ENCODE assay signal across 17 cellular contexts in genomic region chr13:98026457-98026857, GRCh38.
DNase-seq lines count a peak whose midpoint lies in the region; FAIRE-seq and TF ChIP-seq lines count a peak whose summit lies in the region.
"Had no signal": no experiment of that assay in that cellular context is flagged by ENCODE, and none has a peak within 500 bp of the region (broad histone marks: within the 10 kb centered on the region; RNA-seq: fewer than 3 reads in every experiment).

No MANE protein-coding gene starts in this region.

- H3K9me3 Mint-ChIP-seq in nephron progenitor cell: no peaks in the 10 kb centered on the region
- H3K9me3 Mint-ChIP-seq: activated naive CD4-positive, alpha-beta T cell treated with anti-CD3 and anti-CD28 coated beads, Interleukin-2, amount 50 U/mL, for 72 hours; CD4-positive, CD25-positive, alpha-beta regulatory T cell; natural killer cell treated with Interleukin-12 subunit alpha and Interleukin-12 subunit beta and Interleukin-15 and Interleukin-18, amount 100 ng/mL, for 72 hours had no signal

- H3K27me3 Mint-ChIP-seq in nephron progenitor cell (ENCODE audit: low read depth, poor library complexity): no peaks in the 10 kb centered on the region
- H3K27me3 Mint-ChIP-seq: activated CD8-positive, alpha-beta memory T cell treated with anti-CD3 and anti-CD28 coated beads, Interleukin-2, amount 10 ng/mL, durations not matched to agents 7 days and 5 days; CD4-positive, CD25-positive, alpha-beta regulatory T cell; natural killer cell treated with Interleukin-12 subunit alpha and Interleukin-12 subunit beta and Interleukin-15 and Interleukin-18, amount 100 ng/mL, for 72 hours had no signal

- peaks cover 25% of the 10 kb centered on the region for H3K36me3 Mint-ChIP-seq in nephron progenitor cell (ENCODE audit: low read depth)

- no peak for TF ChIP-seq POLR2A in H54 (IDR thresholded peaks at IDR 0.05; ENCODE audit: low read depth, low read length)
- no peak for TF ChIP-seq POLR2A in GM12891 (IDR thresholded peaks at IDR 0.05; ENCODE audit: low read depth, low read length)

- no peak overlapping the region for H3K4me3 ChIP-seq in fibroblast of pulmonary artery (replicated peaks; ENCODE audit: low read depth, low read length)
- H3K4me3 ChIP-seq: smooth muscle cell, suprapubic skin had no signal

- H3K4me3 Mint-ChIP-seq in nephron progenitor cell: no peak overlapping the region
- H3K4me3 Mint-ChIP-seq: activated CD8-positive, alpha-beta memory T cell treated with anti-CD3 and anti-CD28 coated beads, Interleukin-2, amount 10 ng/mL, durations not matched to agents 7 days and 5 days; CD4-positive, CD25-positive, alpha-beta regulatory T cell; natural killer cell treated with Interleukin-12 subunit alpha and Interleukin-12 subunit beta and Interleukin-15 and Interleukin-18, amount 100 ng/mL, for 72 hours had no signal

- DNase-seq in H54 (ENCODE audit: insufficient read length, low spot score): no peak
- peak; percentile 53 for DNase-seq in NCI-H146 treated with DMSO at 0.1 percent for 48 hours (lab: John Stamatoyannopoulos, UW; ENCODE audit: unreplicated experiment)
- DNase-seq in fibroblast of pulmonary artery (ENCODE audit: low read depth): peak; percentile 31
- no peak for DNase-seq in nephron progenitor cell
- no peak for DNase-seq in GM12891 (ENCODE audit: insufficient read length, low spot score)
- DNase-seq in UCSD-AML1 (lab: John Stamatoyannopoulos, UW; ENCODE audit: unreplicated experiment): no peak
- no peak for DNase-seq in SKM-1 (lab: John Stamatoyannopoulos, UW; ENCODE audit: unreplicated experiment)
- DNase-seq: activated CD8-positive, alpha-beta memory T cell treated with anti-CD3 and anti-CD28 coated beads, Interleukin-2, amount 10 ng/mL, durations not matched to agents 7 days and 5 days; CD4-positive, CD25-positive, alpha-beta regulatory T cell; NCI-H510A treated with DMSO at 0.1 percent for 48 hours had no signal

- H3K4me1 Mint-ChIP-seq in nephron progenitor cell: peaks cover 14% of the 10 kb centered on the region
- H3K4me1 Mint-ChIP-seq: activated CD8-positive, alpha-beta memory T cell treated with anti-CD3 and anti-CD28 coated beads, Interleukin-2, amount 10 ng/mL, durations not matched to agents 7 days and 5 days; CD4-positive, CD25-positive, alpha-beta regulatory T cell had no signal

- no peak for TF ChIP-seq CTCF in fibroblast of pulmonary artery (IDR thresholded peaks at IDR 0.05; ENCODE audit: low read length, missing control alignments)
- TF ChIP-seq CTCF in nephron progenitor cell (IDR thresholded peaks at IDR 0.05): no peak

- peak; percentile 41 for FAIRE-seq in H54 (lab: Jason Lieb, UNC)
- FAIRE-seq in GM12891 (lab: Jason Lieb, UNC): no peak
- FAIRE-seq: G401.6, GM18507, TTC549 had no signal

- H3K27ac Mint-ChIP-seq in nephron progenitor cell: peak overlapping the region; percentile 44
- H3K27ac Mint-ChIP-seq: activated CD8-positive, alpha-beta memory T cell treated with anti-CD3 and anti-CD28 coated beads, Interleukin-2, amount 10 ng/mL, durations not matched to agents 7 days and 5 days; activated naive CD4-positive, alpha-beta T cell treated with anti-CD3 and anti-CD28 coated beads, Interleukin-2, amount 50 U/mL, for 72 hours; natural killer cell treated with Interleukin-12 subunit alpha and Interleukin-12 subunit beta and Interleukin-15 and Interleukin-18, amount 100 ng/mL, for 72 hours had no signal

TF ChIP-seq in GM12891, 5 proteins besides CTCF, POLR2A, EP300 and RAD21:
- TF ChIP-seq TAF1 (IDR thresholded peaks at IDR 0.05; ENCODE audit: low read depth, low read length): no peak
- no peak for TF ChIP-seq POU2F2 (IDR thresholded peaks at IDR 0.05; ENCODE audit: low read depth, low read length)

Comparison
In these comparisons a context has a peak if more than half of its experiments do, and no peak if none do; other contexts are left out.
1. DNase-seq: peak in NCI-H146 treated with DMSO at 0.1 percent for 48 hours (single experiment) and fibroblast of pulmonary artery (single experiment); none in H54 (single experiment), nephron progenitor cell (single experiment), GM12891 (single experiment), UCSD-AML1 (single experiment) and SKM-1 (single experiment).